Comparison of ENCODE assay signal across 9 cellular contexts in genomic region chr9:123111977-123112869, GRCh38.
DNase-seq lines count a peak whose midpoint lies in the region; ATAC-seq and TF ChIP-seq lines count a peak whose summit lies in the region.
"Had no signal": no experiment of that assay in that cellular context is flagged by ENCODE, and none has a peak within 500 bp of the region (broad histone marks: within the 10 kb centered on the region; RNA-seq: fewer than 3 reads in every experiment).

No MANE protein-coding gene starts in this region.

- H4K20me1 ChIP-seq in H9 (ENCODE audit: control insufficient read depth, insufficient read depth, insufficient read length), result no peaks in the 10 kb centered on the region

- H4K8ac ChIP-seq in H9 (replicated peaks; ENCODE audit: insufficient read length, low read depth, low read length), result no peak overlapping the region

- peaks cover 11 to 13% of the 10 kb centered on the region in 2 experiments for H3K4me1 Mint-ChIP-seq in H9

- no peak overlapping the region for H3K4ac ChIP-seq in H9 (ENCODE audit: low read depth, low read length)

- DNase-seq in BE2C (peak; percentile 71), H9 (peak; percentile 73), cerebellar cortex (ENCODE audit: low spot score) (peak; percentile 57), medulla oblongata (ENCODE audit: extremely low spot score) (peak; percentile 61), SIG-M5 (lab: John Stamatoyannopoulos, UW) (no peak), NCI-H446 (lab: John Stamatoyannopoulos, UW) (no peak)

- no peak overlapping the region for H2BK15ac ChIP-seq in H9 (ENCODE audit: low read depth, low read length)

- no peak overlapping the region for H2AK5ac ChIP-seq in H9 (ENCODE audit: insufficient read length, low read length)

- H3K4me2 ChIP-seq in H9 (ENCODE audit: insufficient read depth, insufficient read length, low read length), result no peak overlapping the region

- H3K79me1 ChIP-seq in H9 (ENCODE audit: insufficient read depth, low read depth, low read length, poor library complexity, severe bottlenecking), result no peaks in the 10 kb centered on the region

- peaks cover 18% of the 10 kb centered on the region for H3K4me1 ChIP-seq in BE2C
- no peaks in the 10 kb centered on the region for H3K4me1 ChIP-seq in H9 (ENCODE audit: insufficient read depth, low read length)

- no peak overlapping the region for H2BK12ac ChIP-seq in H9 (ENCODE audit: insufficient read length, low read depth, low read length)

- no peak for TF ChIP-seq CTCF in BE2C (IDR thresholded peaks at IDR 0.05; ENCODE audit: low read depth, low read length)
- no peak for TF ChIP-seq CTCF in H9 (conservative IDR thresholded peaks at IDR 0.05)

- H3K79me2 ChIP-seq in H9 (ENCODE audit: insufficient read depth, low read length), result no peaks in the 10 kb centered on the region

- no peaks in the 10 kb centered on the region for H3K23me2 ChIP-seq in H9 (ENCODE audit: insufficient read length, low read depth, low read length, poor library complexity, severe bottlenecking)

- no peak overlapping the region for H4K91ac ChIP-seq in H9 (ENCODE audit: insufficient read length, low read depth, low read length)

- H3K36me3 ChIP-seq in BE2C, result peaks cover 20% of the 10 kb centered on the region

- no peak overlapping the region for H3K18ac ChIP-seq in H9 (ENCODE audit: insufficient read length, low read depth, low read length)

- H4K5ac ChIP-seq in H9 (ENCODE audit: insufficient read length, low read depth, low read length), result no peak overlapping the region

- no peak overlapping the region for H2BK20ac ChIP-seq in H9 (ENCODE audit: low read depth, low read length, poor library complexity, severe bottlenecking)

- no peak overlapping the region for H3K56ac ChIP-seq in H9 (ENCODE audit: insufficient read length, low read depth, low read length)

- H2BK120ac ChIP-seq in H9 (ENCODE audit: low read depth, low read length, poor library complexity, severe bottlenecking), result no peak overlapping the region

- peak overlapping the region; percentile 12 for H3K4me3 ChIP-seq in BE2C (ENCODE audit: low read depth, low read length)

- H3T11ph ChIP-seq in H9 (ENCODE audit: low read length), result no peak overlapping the region

- no peaks in the 10 kb centered on the region; the same call in 1 of the 2 replicates for H3K27me3 Mint-ChIP-seq in H9 (ENCODE audit: low read depth)
- H3K27me3 Mint-ChIP-seq: dendritic cell treated with granulocyte-macrophage colony-stimulating factor and Interleukin-4, amounts not matched to agents 40 ng/mL and 50 ng/mL, for 4 days had no signal

- H3K27me3 ChIP-seq in BE2C (no peaks in the 10 kb centered on the region), H9 (ENCODE audit: insufficient read depth, low read length) (no peaks in the 10 kb centered on the region)

- WGBS in H9 (ENCODE audit: extremely low coverage, insufficient read length, low lambda C conversion rate), result no CpG with 5 or more reads among the region's 39 CpGs

- no peak overlapping the region; the same call in 1 of the 2 replicates for H3K14ac ChIP-seq in H9 (ENCODE audit: insufficient read depth, low read length)

- no peak overlapping the region for H2BK5ac ChIP-seq in H9 (ENCODE audit: insufficient read length, low read length)

- ATAC-seq in HG02642 (IDR thresholded peaks at IDR 0.05; ENCODE audit: poor library complexity, unreplicated experiment) (no peak), HG03097 (IDR thresholded peaks at IDR 0.05; ENCODE audit: low FRiP score, unreplicated experiment) (no peak)

- no peaks in the 10 kb centered on the region for H3K9me3 Mint-ChIP-seq in H9
- H3K9me3 Mint-ChIP-seq: dendritic cell treated with granulocyte-macrophage colony-stimulating factor and Interleukin-4, amounts not matched to agents 40 ng/mL and 50 ng/mL, for 4 days had no signal

- H3K36me3 Mint-ChIP-seq in H9 (ENCODE audit: insufficient read depth in 1 of 3, low read depth in 3 of 3), result peaks cover 30 to 47% (median 34%) of the 10 kb centered on the region in 3 experiments

- no peak overlapping the region for H3K9ac ChIP-seq in H9 (ENCODE audit: extremely low read depth, insufficient read length, low read length)

- no peak overlapping the region for H3K27ac ChIP-seq in H9 (ENCODE audit: insufficient read length, low read depth, low read length)

- peak overlapping the region; percentile 90 to 94 (median 94) for H3K27ac Mint-ChIP-seq in H9
- H3K27ac Mint-ChIP-seq: dendritic cell treated with granulocyte-macrophage colony-stimulating factor and Interleukin-4, amounts not matched to agents 40 ng/mL and 50 ng/mL, for 4 days had no signal

- H3K23ac ChIP-seq in H9 (ENCODE audit: insufficient read length, low read depth, low read length), result no peak overlapping the region

- H3K9me3 ChIP-seq in BE2C, result no peaks in the 10 kb centered on the region
- H3K9me3 ChIP-seq in H9 (ENCODE audit: control insufficient read depth, low read depth, low read length), result no peaks in the 10 kb centered on the region

- no peak overlapping the region for H2AFZ ChIP-seq in H9 (ENCODE audit: low read length)

- no peak overlapping the region for H3K4me3 Mint-ChIP-seq in H9
- H3K4me3 Mint-ChIP-seq: dendritic cell treated with granulocyte-macrophage colony-stimulating factor and Interleukin-4, amounts not matched to agents 40 ng/mL and 50 ng/mL, for 4 days had no signal

Comparison
In these comparisons a context has a peak if more than half of its experiments do, and no peak if none do; other contexts are left out.
1. DNase-seq: peak in BE2C (single experiment), H9 (single experiment), cerebellar cortex (single experiment) and medulla oblongata (single experiment); none in SIG-M5 (single experiment) and NCI-H446 (0 of 2).